In the genomic region with DNA sequence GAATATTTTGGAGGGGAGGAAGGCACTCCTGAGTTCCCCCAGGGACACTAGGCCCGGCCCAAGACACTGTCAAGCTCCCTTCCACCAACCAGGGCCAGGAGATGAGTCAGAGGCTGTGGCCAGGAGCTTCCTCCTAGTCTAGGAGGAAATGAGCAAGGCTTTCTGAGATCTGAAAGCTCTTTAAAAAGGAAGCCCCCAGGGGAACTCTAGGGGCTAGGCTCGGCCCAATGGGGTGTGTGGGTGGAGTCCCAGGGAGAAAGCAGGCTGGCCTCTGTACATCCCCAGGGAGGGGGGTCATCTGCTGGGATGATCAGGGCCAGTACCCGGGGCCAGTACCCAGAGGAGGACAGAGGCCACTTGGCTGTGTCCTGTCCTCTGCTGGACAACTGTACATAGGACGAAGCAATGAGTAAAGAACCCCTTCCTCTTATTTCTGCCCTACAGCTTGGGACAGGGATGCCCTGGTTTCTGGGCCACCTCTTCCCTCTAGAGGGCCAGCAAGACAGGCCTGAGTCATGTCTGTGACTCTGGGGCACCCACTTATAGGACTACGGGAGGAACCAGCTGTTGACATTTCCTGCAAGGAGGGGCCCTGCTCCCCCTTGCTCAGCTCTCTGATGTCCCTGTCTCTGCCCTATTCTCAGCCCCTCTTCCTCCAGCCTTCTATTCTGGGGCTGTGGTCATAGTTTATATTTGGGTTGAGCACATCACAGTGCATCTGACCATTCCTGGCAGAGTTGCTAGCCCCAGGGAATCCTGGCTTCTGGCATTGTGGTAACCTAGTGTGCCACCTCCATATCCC, we compare ENCODE assay signal across 8 cellular contexts. TPM values are rescaled to one million over a fixed set of nuclear protein-coding genes. Genes with fewer than 3 reads are reported as not detected.
DNase-seq lines count a peak whose midpoint lies in the region; ATAC-seq and TF ChIP-seq lines count a peak whose summit lies in the region.

No MANE protein-coding gene starts in this region.

- H3K27ac Mint-ChIP-seq in activated naive CD4-positive, alpha-beta T cell treated with anti-CD3 and anti-CD28 coated beads, Interleukin-2, amount 50 U/mL, for 72 hours, result peak overlapping the region; percentile 80 to 97

- peaks cover 3% of the 10 kb centered on the region for H3K36me3 ChIP-seq in right atrium auricular region

- peaks cover 0 to 84% of the 10 kb centered on the region in 2 donors for H3K4me1 ChIP-seq in right atrium auricular region

- DNase-seq in SK-MEL-5 (ENCODE audit: low read depth, low spot score) (peak; percentile 79), right atrium auricular region (ENCODE audit: low spot score) (peak; percentile 84), occipital lobe (lab: John Stamatoyannopoulos, UW) (no peak)
- DNase-seq in activated naive CD4-positive, alpha-beta T cell treated with anti-CD3 and anti-CD28 coated beads, Interleukin-2, amount 50 U/mL, for 72 hours (ENCODE audit: low spot score in 2 of 2), result peak; percentile 73 to 91
- peak; percentile 50 to 69 for DNase-seq in stimulated activated CD4-positive, alpha-beta T cell treated with anti-CD3 and anti-CD28 coated beads, Interleukin-12 subunit alpha, Interleukin-12 subunit beta, amount 100 ng/mL, for 24 hours (ENCODE audit: low read depth in 2 of 2)

- H3K27me3 ChIP-seq in right atrium auricular region, result no peaks in the 10 kb centered on the region

- peak overlapping the region in 1 of 2 donors; percentile 10 for H3K4me3 ChIP-seq in right atrium auricular region

- in situ Hi-C loops in SK-MEL-5 (cut with HindIII; ENCODE audit: low pct_unique_long_range_greater_than_20kb, low sequenced_read_pairs), result no loop called here

- H3K9me3 ChIP-seq in right atrium auricular region, result no peaks in the 10 kb centered on the region

- ATAC-seq in GM18867 (IDR thresholded peaks at IDR 0.05; ENCODE audit: unreplicated experiment), result peak; percentile 44
- peak; percentile 50 for ATAC-seq in HG03097 (IDR thresholded peaks at IDR 0.05; ENCODE audit: low FRiP score, unreplicated experiment)
- ATAC-seq in activated naive CD4-positive, alpha-beta T cell treated with anti-CD3 and anti-CD28 coated beads, Interleukin-2, amount 50 U/mL, for 72 hours, result peak; percentile 72 to 73

- H3K9me3 Mint-ChIP-seq in activated naive CD4-positive, alpha-beta T cell treated with anti-CD3 and anti-CD28 coated beads, Interleukin-2, amount 50 U/mL, for 72 hours, result no peaks in the 10 kb centered on the region

- H3K27ac ChIP-seq in 22Rv1 (0 out of 2 replicates have a peak overlapping the region, but pooled peaks have one; percentile 17), right atrium auricular region (peak overlapping the region; percentile 94 to 95)

- TF ChIP-seq CTCF in 22Rv1 (IDR thresholded peaks at IDR 0.05), result no peak
- no peak for TF ChIP-seq CTCF in right atrium auricular region (IDR thresholded peaks at IDR 0.05)

- H3K36me3 Mint-ChIP-seq in activated naive CD4-positive, alpha-beta T cell treated with anti-CD3 and anti-CD28 coated beads, Interleukin-2, amount 50 U/mL, for 72 hours, result peaks cover 5 to 7% of the 10 kb centered on the region in 2 donors

RNA-seq across cellular contexts. Expression of a gene that starts 2.7 kb away (rescaled TPM):
- total RNA-seq in SK-MEL-5 (2014; rRNA removed; shearing (Covaris generic)), result 10.5 and 11.3 TPM in 2 replicates
- polyA plus RNA-seq in SK-MEL-5 (2015; cell fraction: cytosol; rRNA removed), result 16.8 and 17.4 TPM in 2 replicates
- 111 and 113 TPM in 2 replicates for polyA plus RNA-seq in SK-MEL-5 (2015; cell fraction: nucleus; rRNA removed)
- 100 to 1,000 TPM; 104 to 133 TPM for total RNA-seq in activated naive CD4-positive, alpha-beta T cell treated with anti-CD3 and anti-CD28 coated beads, Interleukin-2, amount 50 U/mL, for 72 hours
- total RNA-seq in right atrium auricular region (10 to 100 TPM in 1 of 2 donors, 1 to 10 TPM in 1; 5.3 to 11.6 TPM), occipital lobe (2.5 TPM)

RNA-seq across cellular contexts. Expression of a gene that starts 4.2 kb away (rescaled TPM):
- total RNA-seq in SK-MEL-5 (2014; rRNA removed; shearing (Covaris generic)), result 0.21 and 0.37 TPM in 2 replicates
- polyA plus RNA-seq in SK-MEL-5 (2015; cell fraction: cytosol; rRNA removed), result 0.24 and 0.57 TPM in 2 replicates
- 7.3 and 9.0 TPM in 2 replicates for polyA plus RNA-seq in SK-MEL-5 (2015; cell fraction: nucleus; rRNA removed)
- 10 to 100 TPM in 1 of 2 donors, 1 to 10 TPM in 1; 8.3 to 13.6 TPM for total RNA-seq in activated naive CD4-positive, alpha-beta T cell treated with anti-CD3 and anti-CD28 coated beads, Interleukin-2, amount 50 U/mL, for 72 hours
- 1 to 10 TPM; 1.5 to 2.4 TPM for total RNA-seq in right atrium auricular region
- 1.2 TPM for total RNA-seq in occipital lobe

RNA-seq across cellular contexts. Expression of a gene that starts 17.7 kb away (rescaled TPM):
- total RNA-seq in SK-MEL-5 (2014; rRNA removed; shearing (Covaris generic)), result 60.7 and 75.5 TPM in 2 replicates
- 89.7 and 128 TPM in 2 replicates for polyA plus RNA-seq in SK-MEL-5 (2015; cell fraction: cytosol; rRNA removed)
- 33.9 and 37.1 TPM in 2 replicates for polyA plus RNA-seq in SK-MEL-5 (2015; cell fraction: nucleus; rRNA removed)
- total RNA-seq in activated naive CD4-positive, alpha-beta T cell treated with anti-CD3 and anti-CD28 coated beads, Interleukin-2, amount 50 U/mL, for 72 hours, result 10 to 100 TPM; 28.4 to 35.4 TPM
- total RNA-seq in right atrium auricular region (10 to 100 TPM; 16.9 to 27.8 TPM), occipital lobe (14.7 TPM)

RNA-seq across cellular contexts. Expression of a gene that starts 34.7 kb away (rescaled TPM):
- 10.5 and 12.9 TPM in 2 replicates for total RNA-seq in SK-MEL-5 (2014; rRNA removed; shearing (Covaris generic))
- 14.5 and 17.1 TPM in 2 replicates for polyA plus RNA-seq in SK-MEL-5 (2015; cell fraction: cytosol; rRNA removed)
- 129 and 130 TPM in 2 replicates for polyA plus RNA-seq in SK-MEL-5 (2015; cell fraction: nucleus; rRNA removed)
- total RNA-seq in activated naive CD4-positive, alpha-beta T cell treated with anti-CD3 and anti-CD28 coated beads, Interleukin-2, amount 50 U/mL, for 72 hours, result 10 to 100 TPM in 1 of 2 donors, 1 to 10 TPM in 1; 9.5 to 23.2 TPM
- total RNA-seq in right atrium auricular region, result 1 to 10 TPM; 1.1 to 3.9 TPM
- 2.3 TPM for total RNA-seq in occipital lobe

RNA-seq across cellular contexts. Expression of a gene that starts 45.7 kb away (rescaled TPM):
- 0.61 and 0.90 TPM in 2 replicates for total RNA-seq in SK-MEL-5 (2014; rRNA removed; shearing (Covaris generic))
- polyA plus RNA-seq in SK-MEL-5 (2015; cell fraction: cytosol; rRNA removed), result 0.04 and 0.39 TPM in 2 replicates
- 25.2 and 29.4 TPM in 2 replicates for polyA plus RNA-seq in SK-MEL-5 (2015; cell fraction: nucleus; rRNA removed)
- total RNA-seq in activated naive CD4-positive, alpha-beta T cell treated with anti-CD3 and anti-CD28 coated beads, Interleukin-2, amount 50 U/mL, for 72 hours, result 1 to 10 TPM; 4.0 to 7.0 TPM
- 1 to 10 TPM in 1 of 2 donors, under 1 TPM in 1; 0.37 to 2.2 TPM for total RNA-seq in right atrium auricular region
- total RNA-seq in occipital lobe, result 0.16 TPM
